11 cellular contexts compared by ENCODE assay signal in the genomic region with DNA sequence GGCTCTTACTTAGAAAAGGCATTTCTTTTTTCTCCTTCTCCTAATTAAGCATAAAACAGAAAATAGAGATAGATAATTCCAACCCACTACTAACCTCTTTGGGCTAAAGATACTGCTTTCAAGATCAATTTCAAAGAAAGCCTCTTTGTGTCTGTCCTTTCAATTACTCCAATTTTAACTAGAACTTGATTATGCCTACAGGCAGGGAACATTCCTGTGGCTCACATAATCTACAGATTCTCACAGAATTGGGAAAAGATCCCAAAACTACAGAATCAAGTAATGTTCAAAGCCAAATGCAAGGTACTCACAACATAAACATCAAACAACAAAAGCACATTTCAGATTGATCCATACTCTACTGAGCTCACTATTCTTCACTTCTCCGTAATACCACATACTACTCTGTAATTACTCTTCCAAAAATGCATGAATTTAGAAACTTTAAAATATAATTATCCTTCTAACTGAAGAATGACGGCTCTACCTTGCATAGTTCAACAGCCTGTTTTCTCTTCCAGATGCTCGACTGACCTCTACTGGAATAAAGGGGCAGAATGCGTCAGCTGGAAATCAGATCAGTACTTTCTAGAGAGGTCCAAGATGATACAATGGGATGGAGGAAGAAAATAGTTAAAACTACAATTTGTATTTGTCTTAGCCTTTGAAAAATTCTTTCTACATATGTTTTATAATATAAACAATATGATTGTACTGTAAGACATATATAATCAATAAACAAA. TPM values are rescaled to one million over a fixed set of nuclear protein-coding genes. Genes with fewer than 3 reads are reported as not detected.
DNase-seq lines count a peak whose midpoint lies in the region; ATAC-seq, FAIRE-seq and TF ChIP-seq lines count a peak whose summit lies in the region.
"Had no signal": no experiment of that assay in that cellular context is flagged by ENCODE, and none has a peak within 500 bp of the region (broad histone marks: within the 10 kb centered on the region; RNA-seq: fewer than 3 reads in every experiment).

No MANE protein-coding gene starts in this region.

- no peak for TF ChIP-seq POLR2A in stomach (IDR thresholded peaks at IDR 0.05)

- no peaks in the 10 kb centered on the region for H3K27me3 ChIP-seq in foreskin keratinocyte
- no peaks in the 10 kb centered on the region for H3K27me3 ChIP-seq in stomach
- H3K27me3 ChIP-seq: transverse colon had no signal

- no peaks in the 10 kb centered on the region for H3K4me1 ChIP-seq in foreskin keratinocyte
- H3K4me1 ChIP-seq in stomach, result peaks cover 8 to 42% (median 31%) of the 10 kb centered on the region in 4 donors

- WGBS in stomach, 5 donors, result 60 to 72% (median 62%) methylated on average over 4 of the region's 4 CpGs

- no peak for DNase-seq in foreskin keratinocyte
- DNase-seq in DMS79 treated with DMSO at 0.1 percent for 48 hours (lab: John Stamatoyannopoulos, UW), result no peak
- no peak for DNase-seq in stomach
- DNase-seq in NCI-H1105 treated with DMSO at 0.1 percent for 48 hours (lab: John Stamatoyannopoulos, UW), result no peak
- DNase-seq: naive B cell, NCI-H187, transverse colon had no signal

- no peak overlapping the region for H3K4me3 ChIP-seq in stomach
- H3K4me3 ChIP-seq: transverse colon had no signal

- FAIRE-seq in A204.1 (lab: Jason Lieb, UNC), result peak; percentile 54
- peak; percentile 27 for FAIRE-seq in G401.6 (lab: Jason Lieb, UNC)

- H3K9me3 ChIP-seq in stomach, result no peaks in the 10 kb centered on the region
- H3K9me3 ChIP-seq: transverse colon had no signal

- TF ChIP-seq EP300 in stomach (IDR thresholded peaks at IDR 0.05), result no peak

- H3K27ac ChIP-seq in VCaP (no peak overlapping the region), foreskin keratinocyte (no peak overlapping the region), stomach (no peak overlapping the region)
- H3K27ac ChIP-seq: transverse colon had no signal

- intact Hi-C loops in stomach (cut with DNase I; ENCODE audit: low total_unique reads), result no loop called here

- ATAC-seq in foreskin keratinocyte (no peak), GM18519 (IDR thresholded peaks at IDR 0.05; ENCODE audit: low FRiP score, unreplicated experiment) (no peak)

- TF ChIP-seq CTCF in VCaP (conservative IDR thresholded peaks at IDR 0.05) (peak; percentile 89), foreskin keratinocyte (conservative IDR thresholded peaks at IDR 0.05) (peak; percentile 74), stomach (IDR thresholded peaks at IDR 0.05) (no peak)

- peaks cover 0 to 29% (median 21%) of the 10 kb centered on the region in 4 donors for H3K36me3 ChIP-seq in stomach

RNA-seq across cellular contexts. Expression of a gene that starts 3.9 kb away (rescaled TPM):
- total RNA-seq in foreskin keratinocyte (10.9 and 11.0 TPM in 2 replicates), stomach (10 to 100 TPM in 3 of 5 donors, 1 to 10 TPM in 2; 1.2 to 19.0 (median 14.5) TPM)
- polyA plus RNA-seq in foreskin keratinocyte (5.6 and 6.3 TPM in 2 replicates), stomach (1 to 10 TPM; 5.7 to 8.0 (median 7.6) TPM)

Comparison
In these comparisons a context has a peak if more than half of its experiments do, and no peak if none do; other contexts are left out.
1. CTCF ChIP-seq: peak in VCaP (single experiment) and foreskin keratinocyte (single experiment); none in stomach (0 of 7).